18 cellular contexts compared by ENCODE assay signal in genomic region chr7:78444267-78444666, GRCh38.
"Had no signal": no experiment of that assay in that cellular context is flagged by ENCODE, and none has a peak within 500 bp of the region (broad histone marks: within the 10 kb centered on the region; RNA-seq: fewer than 3 reads in every experiment).

No MANE protein-coding gene starts in this region.

- H3K4me3 ChIP-seq: MG63, SJSA1, SK-N-MC had no signal

- H3K36me3 ChIP-seq: MG63, SJSA1 had no signal

- DNase-seq: Karpas-422, KBM-7, MG63, NCI-H1092 treated with DMSO at 0.1 percent for 48 hours, NCI-H1436 treated with DMSO at 0.1 percent for 48 hours, NCI-H1694, NCI-H187 treated with DMSO at 0.1 percent for 48 hours, NCI-H2029 treated with DMSO at 0.1 percent for 48 hours, NCI-H345, NCI-H446 treated with DMSO at 0.1 percent for 48 hours, NCI-H510A treated with DMSO at 0.1 percent for 48 hours, NCI-H526, Right ventricle myocardium superior, RPMI8226, SIG-M5, T-helper 2 cell had no signal

- H3K9me3 ChIP-seq: MG63, SJSA1 had no signal

- H3K27me3 ChIP-seq: MG63, SJSA1 had no signal

- H3K4me1 ChIP-seq: SJSA1 had no signal

- H3K27ac ChIP-seq: SJSA1, SK-N-MC had no signal
